ENCODE assay signal across 17 cellular contexts in the genomic region with DNA sequence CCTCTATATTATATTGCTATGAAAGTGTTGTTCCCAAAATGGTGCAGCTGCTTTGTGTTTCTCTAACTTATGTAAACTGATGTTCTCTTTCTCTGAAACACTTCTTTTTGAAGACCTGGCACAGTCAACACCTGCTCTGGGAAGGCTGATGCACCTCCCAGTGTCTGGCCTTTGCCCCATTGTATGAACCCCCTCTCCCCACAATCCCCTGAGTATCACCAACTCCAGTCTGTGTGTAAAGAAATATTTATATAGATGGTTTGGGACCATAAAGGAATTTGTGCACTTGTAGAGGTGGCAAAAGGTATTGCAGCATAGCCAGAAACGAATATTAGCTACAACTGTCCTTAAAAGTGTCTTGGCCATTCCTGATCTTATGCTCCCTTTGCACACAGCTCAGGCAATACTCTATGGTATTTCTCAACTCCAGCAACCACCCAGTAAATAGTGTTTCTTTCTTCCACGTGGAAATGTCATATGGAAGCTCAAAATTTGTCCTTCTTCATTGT.
DNase-seq lines count a peak whose midpoint lies in the region; ATAC-seq and TF ChIP-seq lines count a peak whose summit lies in the region.
"Had no signal": no experiment of that assay in that cellular context is flagged by ENCODE, and none has a peak within 500 bp of the region (broad histone marks: within the 10 kb centered on the region; RNA-seq: fewer than 3 reads in every experiment).

No MANE protein-coding gene starts in this region.

- no peak overlapping the region for H3K4me3 Mint-ChIP-seq in Caco-2 (ENCODE audit: unreplicated experiment)

- POLR2A ChIA-PET in Caco-2 (lab: Charles Lee) = no interaction called here
- POLR2A ChIA-PET in HEK293T (lab: Yijun Ruan, JAX) = no interaction called here

- H3K36me3 Mint-ChIP-seq in Caco-2 (ENCODE audit: insufficient read depth, unreplicated experiment) = no peaks in the 10 kb centered on the region
- H3K36me3 Mint-ChIP-seq: activated naive CD4-positive, alpha-beta T cell treated with anti-CD3 and anti-CD28 coated beads, Interleukin-2, amount 50 U/mL, for 72 hours had no signal

- H3K27ac Mint-ChIP-seq in Caco-2 (ENCODE audit: unreplicated experiment) = no peak overlapping the region
- H3K27ac Mint-ChIP-seq: activated naive CD4-positive, alpha-beta T cell treated with anti-CD3 and anti-CD28 coated beads, Interleukin-2, amount 50 U/mL, for 72 hours had no signal

- H3K27me3 ChIP-seq in Caco-2 (replicated peaks; ENCODE audit: control insufficient read depth, insufficient read depth, low read length) (no peaks in the 10 kb centered on the region), OCI-LY1 (ENCODE audit: insufficient read depth, low read length) (no peaks in the 10 kb centered on the region)
- H3K27me3 ChIP-seq: cardiac muscle cell had no signal

- no peak overlapping the region for H3K4me3 ChIP-seq in Caco-2 (ENCODE audit: low read depth, low read length)
- H3K4me3 ChIP-seq in OCI-LY1 (ENCODE audit: low read depth, low read length, poor library complexity, severe bottlenecking) = no peak overlapping the region
- H3K4me3 ChIP-seq in fibroblast of pulmonary artery (replicated peaks; ENCODE audit: low read depth, low read length) = no peak overlapping the region
- H3K4me3 ChIP-seq: cardiac muscle cell, left ventricle myocardium inferior had no signal

- no peaks in the 10 kb centered on the region for H3K79me2 ChIP-seq in OCI-LY1 (ENCODE audit: insufficient read depth, low read length)
- H3K79me2 ChIP-seq: parathyroid adenoma had no signal

- H4K20me1 ChIP-seq in OCI-LY1 (ENCODE audit: insufficient read depth, low read length) = no peaks in the 10 kb centered on the region

- intact Hi-C loops in Caco-2 (cut with micrococcal nuclease; ENCODE audit: unreplicated experiment) = no loop called here

- H3K9me3 Mint-ChIP-seq in Caco-2 (ENCODE audit: unreplicated experiment) = no peaks in the 10 kb centered on the region
- H3K9me3 Mint-ChIP-seq: activated naive CD4-positive, alpha-beta T cell treated with anti-CD3 and anti-CD28 coated beads, Interleukin-2, amount 50 U/mL, for 72 hours had no signal

- H3F3A ChIP-seq in OCI-LY1 (ENCODE audit: insufficient read depth, low read length) = no peaks in the 10 kb centered on the region

- DNase-seq in Caco-2 (no peak), HEK293T (ENCODE audit: extremely low spot score) (peak; percentile 10), fibroblast of pulmonary artery (ENCODE audit: low read depth) (no peak), cerebellar nuclear complex (lab: John Stamatoyannopoulos, UW) (no peak), NCI-H1092 treated with DMSO at 0.1 percent for 48 hours (lab: John Stamatoyannopoulos, UW) (no peak), kidney glomerular epithelial cell (lab: John Stamatoyannopoulos, UW) (no peak)
- DNase-seq: activated T-cell treated with anti-CD3 and anti-CD28 coated beads, Interleukin-2, amount 50 U/mL, for 1 hour; effector CD8-positive, alpha-beta T cell; left ventricle myocardium inferior; NCI-H187 treated with DMSO at 0.1 percent for 48 hours; NCI-H510A; stimulated activated CD4-positive, alpha-beta T cell treated with anti-CD3 and anti-CD28 coated beads, Interleukin-4, amount 100 ng/mL, for 1 hour had no signal

- no peak overlapping the region for H3K9ac ChIP-seq in OCI-LY1 (ENCODE audit: low read length)
- H3K9ac ChIP-seq: parathyroid adenoma had no signal

- TF ChIP-seq CTCF in Caco-2 (IDR thresholded peaks at IDR 0.05; ENCODE audit: insufficient read depth in 1 of 2, low read depth in 1 of 2, low read length in 1 of 2, severe bottlenecking in 1 of 2, unreplicated experiment in 1 of 2) (peak; percentile 27 to 63), OCI-LY1 (IDR thresholded peaks at IDR 0.05; ENCODE audit: low read length) (peak; percentile 22; the same call in 1 of the 2 replicates), fibroblast of pulmonary artery (IDR thresholded peaks at IDR 0.05; ENCODE audit: low read length, missing control alignments) (peak; percentile 3)

- H3K9me3 ChIP-seq in Caco-2 (no peaks in the 10 kb centered on the region), OCI-LY1 (ENCODE audit: low read length) (no peaks in the 10 kb centered on the region)
- H3K9me3 ChIP-seq: left ventricle myocardium inferior had no signal

- peaks cover 2% of the 10 kb centered on the region for H3K27me3 Mint-ChIP-seq in Caco-2 (ENCODE audit: insufficient read depth, unreplicated experiment)

- no peaks in the 10 kb centered on the region for H3K9me2 ChIP-seq in OCI-LY1 (ENCODE audit: low read depth, low read length)

- H3K36me3 ChIP-seq in Caco-2 (ENCODE audit: control insufficient read depth, insufficient read depth, low read length) = no peaks in the 10 kb centered on the region
- no peaks in the 10 kb centered on the region for H3K36me3 ChIP-seq in OCI-LY1 (ENCODE audit: insufficient read depth, low read length)
- H3K36me3 ChIP-seq: cardiac muscle cell, left ventricle myocardium inferior had no signal

- no peak overlapping the region for H2AFZ ChIP-seq in OCI-LY1 (ENCODE audit: low read length)
- H2AFZ ChIP-seq: parathyroid adenoma had no signal

- H3K4me1 ChIP-seq in Caco-2 = no peaks in the 10 kb centered on the region
- H3K4me1 ChIP-seq in OCI-LY1 (ENCODE audit: insufficient read depth, low read length, severe bottlenecking) = no peaks in the 10 kb centered on the region
- H3K4me1 ChIP-seq: left ventricle myocardium inferior, parathyroid adenoma had no signal

- no peak overlapping the region for H3K4me2 ChIP-seq in OCI-LY1 (ENCODE audit: low read length)

- CTCF ChIA-PET in Caco-2 (lab: Charles Lee) = interaction anchor here (0.8 to 1.3 kb wide), 2 partner anchors 11 to 18 kb away, joined by 3 to 4 read pairs; no protein-coding TSS in a partner anchor
- CTCF ChIA-PET in HEK293T (lab: Yijun Ruan, JAX) = interaction anchor here (0.6 kb wide), 1 partner anchor 190 kb away, joined by 3 read pairs; no protein-coding TSS in a partner anchor

- H3K4me1 Mint-ChIP-seq in Caco-2 (ENCODE audit: low read depth, unreplicated experiment) = no peaks in the 10 kb centered on the region

- no peak for ATAC-seq in GM18873 (IDR thresholded peaks at IDR 0.05; ENCODE audit: low FRiP score, unreplicated experiment)
- ATAC-seq: activated naive CD4-positive, alpha-beta T cell treated with anti-CD3 and anti-CD28 coated beads, Interleukin-2, amount 50 U/mL, for 72 hours had no signal

- no TSS peak for BruUV-seq in Caco-2 (replicated peaks; lab: Mats Ljungman, UMichigan)

- no peak overlapping the region for H3K27ac ChIP-seq in OCI-LY1 (ENCODE audit: low read depth, low read length, poor library complexity, severe bottlenecking)
- H3K27ac ChIP-seq: cardiac muscle cell, left ventricle myocardium inferior, parathyroid adenoma had no signal

TF ChIP-seq in HEK293T, 16 proteins besides CTCF, POLR2A, EP300 and RAD21:
- TF ChIP-seq NFRKB (IDR thresholded peaks at IDR 0.05) (no peak), BHLHE40 (IDR thresholded peaks at IDR 0.05; ENCODE audit: borderline replicate concordance) (no peak), ZNF384 (IDR thresholded peaks at IDR 0.05) (no peak), CTBP1 (IDR thresholded peaks at IDR 0.05; ENCODE audit: borderline replicate concordance) (no peak), HDGF (IDR thresholded peaks at IDR 0.05; ENCODE audit: borderline replicate concordance) (no peak)
